Comparison of ENCODE assay signal across 8 cellular contexts in genomic region chr4:71864380-71864779, GRCh38.
"Had no signal": no experiment of that assay in that cellular context is flagged by ENCODE, and none has a peak within 500 bp of the region (broad histone marks: within the 10 kb centered on the region; RNA-seq: fewer than 3 reads in every experiment).

No MANE protein-coding gene starts in this region.

- H3K27ac ChIP-seq: GM23248 had no signal

- H3K4me1 ChIP-seq: HAP-1 had no signal

- DNase-seq: GM23248, GOT3, HFFc6, KG1 had no signal

- H3K4me3 Mint-ChIP-seq: HFFc6 had no signal

- H3K36me3 Mint-ChIP-seq: IgD-negative memory B cell had no signal

- H3K27me3 Mint-ChIP-seq: IgD-negative memory B cell had no signal

- H3K27ac Mint-ChIP-seq: HFFc6, IgD-negative memory B cell had no signal

- H3K9ac ChIP-seq: GM23248 had no signal

- H2AFZ ChIP-seq: GM23248 had no signal

- ATAC-seq: HCT116, HepG2 had no signal

- H3K36me3 ChIP-seq: HAP-1 had no signal

- H3K4me3 ChIP-seq: GM23248, HAP-1 had no signal

- FAIRE-seq: HepG2 had no signal

- H3K4me1 Mint-ChIP-seq: IgD-negative memory B cell had no signal
